Comparison of ENCODE assay signal across 10 cellular contexts in the genomic region with DNA sequence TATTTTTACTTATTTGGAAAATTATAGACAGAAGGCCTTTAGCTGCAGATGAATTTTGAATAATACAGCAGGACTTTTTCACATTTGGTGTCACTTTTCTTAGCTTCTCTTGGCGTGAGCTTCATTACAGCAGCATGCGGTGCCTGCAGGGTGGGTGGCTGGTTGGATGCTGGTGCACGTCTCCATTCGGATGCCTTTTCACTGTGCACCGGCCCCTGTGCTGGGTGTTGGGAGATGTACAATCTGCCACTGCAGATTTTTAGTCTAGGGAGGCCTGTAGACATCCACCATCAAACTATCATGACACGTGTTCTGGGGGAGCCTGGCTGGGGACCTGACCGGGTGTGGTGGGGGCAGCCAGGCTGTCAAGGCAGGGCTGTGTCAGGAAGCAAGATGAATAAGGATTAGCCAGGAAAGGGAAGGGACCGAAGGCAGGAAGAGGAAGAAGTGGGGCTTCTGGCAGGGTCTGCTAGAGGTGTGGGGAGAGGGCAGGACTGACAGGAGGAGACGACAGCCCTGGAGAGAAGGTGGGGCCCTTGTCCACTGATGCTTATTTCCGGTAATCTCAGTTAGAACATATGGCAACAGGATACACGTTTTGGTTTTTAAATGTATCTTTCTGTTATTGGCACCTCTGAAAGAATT.
DNase-seq lines count a peak whose midpoint lies in the region; ATAC-seq and TF ChIP-seq lines count a peak whose summit lies in the region.
"Had no signal": no experiment of that assay in that cellular context is flagged by ENCODE, and none has a peak within 500 bp of the region (broad histone marks: within the 10 kb centered on the region; RNA-seq: fewer than 3 reads in every experiment).

No MANE protein-coding gene starts in this region.

- BruUV-seq in PC-3 (replicated peaks; lab: Mats Ljungman, UMichigan): no TSS peak

- peaks cover 37% of the 10 kb centered on the region for H3K36me3 Mint-ChIP-seq in endothelial cell (ENCODE audit: low read depth, unreplicated experiment)
- peaks cover 6% of the 10 kb centered on the region for H3K36me3 Mint-ChIP-seq in osteocyte (ENCODE audit: unreplicated experiment)

- no peak for DNase-seq in DND-41
- peak; percentile 37 for DNase-seq in endothelial cell (ENCODE audit: low spot score)
- DNase-seq in osteocyte (ENCODE audit: extremely low spot score, unreplicated experiment): no peak
- no peak for DNase-seq in PC-3
- no peak for DNase-seq in DMS 273 (lab: John Stamatoyannopoulos, UW; ENCODE audit: unreplicated experiment)
- DNase-seq: activated T-cell treated with anti-CD3 and anti-CD28 coated beads for 4 hours, NCI-H510A had no signal

- H3K9me3 ChIP-seq in DND-41 (ENCODE audit: insufficient read depth, low read length, severe bottlenecking) (no peaks in the 10 kb centered on the region), PC-3 (ENCODE audit: low read length) (no peaks in the 10 kb centered on the region)

- intact Hi-C loops in PC-3 (cut with micrococcal nuclease): no loop called here

- H4K20me1 ChIP-seq in DND-41 (ENCODE audit: insufficient read depth, low read length) (peaks cover 93% of the 10 kb centered on the region), PC-3 (ENCODE audit: low read length) (peaks cover 11% of the 10 kb centered on the region; the same call in 1 of the 2 replicates)

- CTCF ChIA-PET in PC-3 (lab: Charles Lee): no interaction called here

- H3K79me2 ChIP-seq in DND-41 (ENCODE audit: insufficient read depth, low read length) (peaks cover 98% of the 10 kb centered on the region), PC-3 (ENCODE audit: low read length) (peaks cover 75% of the 10 kb centered on the region)

- POLR2A ChIA-PET in PC-3 (lab: Charles Lee; ENCODE audit: unreplicated experiment): no interaction called here

- H3K9me3 Mint-ChIP-seq in endothelial cell (ENCODE audit: unreplicated experiment) (no peaks in the 10 kb centered on the region), osteocyte (ENCODE audit: unreplicated experiment) (no peaks in the 10 kb centered on the region)

- H3K36me3 ChIP-seq in DND-41 (ENCODE audit: insufficient read depth, low read length) (peaks cover 62% of the 10 kb centered on the region), PC-3 (ENCODE audit: low read depth, low read length) (no peaks in the 10 kb centered on the region)

- no peaks in the 10 kb centered on the region for H3K27me3 ChIP-seq in DND-41 (ENCODE audit: insufficient read depth, low read length, poor library complexity)
- no peaks in the 10 kb centered on the region for H3K27me3 ChIP-seq in PC-3 (ENCODE audit: low read length)

- ATAC-seq in DND-41 (ENCODE audit: insufficient read depth, low read depth) (no peak), HG02798 (IDR thresholded peaks at IDR 0.05; ENCODE audit: poor library complexity, unreplicated experiment) (peak; percentile 27), PC-3 (no peak), HG03097 (IDR thresholded peaks at IDR 0.05; ENCODE audit: low FRiP score, unreplicated experiment) (no peak), GM19328 (IDR thresholded peaks at IDR 0.05; ENCODE audit: unreplicated experiment) (no peak)

- H3K4me2 ChIP-seq in DND-41 (ENCODE audit: insufficient read depth, low read length) (no peak overlapping the region), PC-3 (ENCODE audit: low read length) (no peak overlapping the region)

- H3K27ac ChIP-seq in DND-41 (ENCODE audit: low read length) (peak overlapping the region; percentile 42), PC-3 (ENCODE audit: low read length) (no peak overlapping the region)

- H2AFZ ChIP-seq in DND-41 (ENCODE audit: low read depth, low read length) (no peak overlapping the region), PC-3 (ENCODE audit: low read length) (no peak overlapping the region)

- H3K27me3 Mint-ChIP-seq in endothelial cell (ENCODE audit: unreplicated experiment) (peaks cover 21% of the 10 kb centered on the region), osteocyte (ENCODE audit: unreplicated experiment) (no peaks in the 10 kb centered on the region)

- H3K27ac Mint-ChIP-seq in endothelial cell (ENCODE audit: unreplicated experiment): peak overlapping the region; percentile 94
- peak overlapping the region; percentile 92 for H3K27ac Mint-ChIP-seq in osteocyte (ENCODE audit: unreplicated experiment)

- H3K4me3 ChIP-seq in DND-41 (ENCODE audit: low read depth in 1 of 2, low read length in 2 of 2) (no peak overlapping the region), PC-3 (ENCODE audit: low read length) (no peak overlapping the region)

- no peak for TF ChIP-seq CTCF in DND-41 (IDR thresholded peaks at IDR 0.05; ENCODE audit: borderline replicate concordance, extremely low read depth, low read length, poor library complexity, severe bottlenecking)
- no peak for TF ChIP-seq CTCF in endothelial cell (IDR thresholded peaks at IDR 0.05; ENCODE audit: unreplicated experiment)
- TF ChIP-seq CTCF in osteocyte (IDR thresholded peaks at IDR 0.05): no peak
- no peak for TF ChIP-seq CTCF in PC-3 (conservative IDR thresholded peaks at IDR 0.05; ENCODE audit: low read depth, low read length)

- no peaks in the 10 kb centered on the region for H3F3A ChIP-seq in PC-3 (ENCODE audit: low read length, unreplicated experiment)

- no peak overlapping the region for H3K9ac ChIP-seq in DND-41 (ENCODE audit: low read depth, low read length)
- no peak overlapping the region for H3K9ac ChIP-seq in PC-3 (ENCODE audit: low read length)

- H3K9me2 ChIP-seq in PC-3 (replicated peaks; ENCODE audit: low read length): no peaks in the 10 kb centered on the region

- peaks cover 58% of the 10 kb centered on the region for H3K4me1 ChIP-seq in DND-41 (ENCODE audit: insufficient read depth, low read length)
- no peaks in the 10 kb centered on the region for H3K4me1 ChIP-seq in PC-3 (ENCODE audit: insufficient read depth, low read length)

- peaks cover 81% of the 10 kb centered on the region for H3K4me1 Mint-ChIP-seq in endothelial cell (ENCODE audit: unreplicated experiment)
- peaks cover 81% of the 10 kb centered on the region for H3K4me1 Mint-ChIP-seq in osteocyte (ENCODE audit: unreplicated experiment)

- H3K4me3 Mint-ChIP-seq in endothelial cell (ENCODE audit: unreplicated experiment): peak overlapping the region; percentile 97
- peak overlapping the region; percentile 71 for H3K4me3 Mint-ChIP-seq in osteocyte (ENCODE audit: unreplicated experiment)
